19 cellular contexts compared by ENCODE assay signal in the genomic region with DNA sequence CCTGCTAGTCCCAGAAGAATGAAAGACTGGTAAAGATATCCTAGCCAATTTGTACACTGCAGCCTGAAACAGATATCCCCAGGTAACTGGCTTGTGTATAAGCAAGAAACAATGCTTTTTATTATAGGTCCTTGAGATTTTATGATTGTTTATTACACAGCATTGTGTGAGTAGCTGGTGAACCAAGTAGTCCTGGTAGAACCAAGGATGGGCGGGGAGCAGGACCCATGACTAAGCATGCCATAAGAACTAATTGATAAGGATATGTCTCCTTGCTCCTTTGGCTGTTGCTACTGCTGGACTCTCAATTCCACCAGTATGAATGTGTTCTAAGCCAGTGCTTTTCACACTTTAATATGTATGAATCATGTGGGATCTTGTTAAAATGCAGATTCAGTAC.
"Had no signal": no experiment of that assay in that cellular context is flagged by ENCODE, and none has a peak within 500 bp of the region (broad histone marks: within the 10 kb centered on the region; RNA-seq: fewer than 3 reads in every experiment).

No MANE protein-coding gene starts in this region.

- H3K4me1 ChIP-seq: SJSA1 had no signal

- H3K27ac ChIP-seq: SJSA1, SK-N-MC had no signal

- FAIRE-seq: RCC 7860 had no signal

- H3K36me3 ChIP-seq: MG63, SJSA1 had no signal

- DNase-seq: Karpas-422, KG1, MG63, NCI-H1092, NCI-H1105 treated with DMSO at 0.1 percent for 48 hours, NCI-H1417 treated with DMSO at 0.1 percent for 48 hours, NCI-H146, NCI-H1694 treated with DMSO at 0.1 percent for 48 hours, NCI-H2029, NCI-H2081 treated with DMSO at 0.1 percent for 48 hours, NCI-H2227 treated with DMSO at 0.1 percent for 48 hours, NCI-H526 treated with DMSO at 0.1 percent for 48 hours, NCI-H748 treated with DMSO at 0.1 percent for 48 hours, Right ventricle myocardium superior, RPMI8226, SIG-M5 had no signal

- H3K4me3 ChIP-seq: MG63, SJSA1, SK-N-MC had no signal

- H3K9me3 ChIP-seq: MG63 had no signal
